In genomic region chr9:111937781-111938426, GRCh38 we compare ENCODE assay signal across 8 cellular contexts.
DNase-seq lines count a peak whose midpoint lies in the region; ATAC-seq and TF ChIP-seq lines count a peak whose summit lies in the region.

No MANE protein-coding gene starts in this region.

- peak; percentile 34 to 39 for DNase-seq in activated CD4-positive, alpha-beta T cell treated with anti-CD3 and anti-CD28 coated beads, Interleukin-2, amount 50 U/mL, for 24 hours (ENCODE audit: low read depth in 1 of 2, low spot score in 1 of 2)
- peak; percentile 81 for DNase-seq in fibroblast of mammary gland (ENCODE audit: low read depth)
- peak; percentile 30 to 57 for DNase-seq in stimulated activated CD4-positive, alpha-beta T cell treated with anti-CD3 and anti-CD28 coated beads, Interleukin-15, amount 100 ng/mL, for 48 hours (ENCODE audit: low read depth in 2 of 2)
- no peak for DNase-seq in SHP77 treated with DMSO at 0.1 percent for 48 hours (lab: John Stamatoyannopoulos, UW)
- no peak for DNase-seq in inferior parietal cortex (ENCODE audit: extremely low spot score)
- DNase-seq in NCI-H526 (lab: John Stamatoyannopoulos, UW), result no peak

- TF ChIP-seq CTCF in fibroblast of mammary gland (conservative IDR thresholded peaks at IDR 0.05; ENCODE audit: control insufficient read depth, insufficient read depth, low read depth, low read length), result no peak

- ATAC-seq in GM18511 (IDR thresholded peaks at IDR 0.05; ENCODE audit: unreplicated experiment), result peak; percentile 83
- peak; percentile 69 for ATAC-seq in HG03103 (IDR thresholded peaks at IDR 0.05; ENCODE audit: low read depth, unreplicated experiment)

- no peak overlapping the region for H3K4me3 ChIP-seq in fibroblast of mammary gland (ENCODE audit: control insufficient read depth, low read depth, low read length)

Comparison
In these comparisons a context has a peak if more than half of its experiments do, and no peak if none do; other contexts are left out.
1. DNase-seq: peak in activated CD4-positive, alpha-beta T cell treated with anti-CD3 and anti-CD28 coated beads, Interleukin-2, amount 50 U/mL, for 24 hours (2 of 2), fibroblast of mammary gland (single experiment) and stimulated activated CD4-positive, alpha-beta T cell treated with anti-CD3 and anti-CD28 coated beads, Interleukin-15, amount 100 ng/mL, for 48 hours (2 of 2); none in SHP77 treated with DMSO at 0.1 percent for 48 hours (single experiment), inferior parietal cortex (single experiment) and NCI-H526 (0 of 2).